In genomic region chr10:72096115-72097000, GRCh38 we compare ENCODE assay signal across 12 cellular contexts. TPM values are rescaled to one million over a fixed set of nuclear protein-coding genes. Genes with fewer than 3 reads are reported as not detected.
DNase-seq lines count a peak whose midpoint lies in the region; ATAC-seq, FAIRE-seq and TF ChIP-seq lines count a peak whose summit lies in the region.
"Had no signal": no experiment of that assay in that cellular context is flagged by ENCODE, and none has a peak within 500 bp of the region (broad histone marks: within the 10 kb centered on the region; RNA-seq: fewer than 3 reads in every experiment).

No MANE protein-coding gene starts in this region.

- no peak for TF ChIP-seq EP300 in GM12878 (IDR thresholded peaks at IDR 0.05; ENCODE audit: borderline replicate concordance in 1 of 2, control insufficient read depth in 1 of 2, low read depth in 2 of 2, low read length in 2 of 2)

- H3K27ac ChIP-seq in HEK293 (ENCODE audit: extremely low read depth, low read depth, low read length) (peak overlapping the region; percentile 78), GM12878 (ENCODE audit: control insufficient read depth, insufficient read depth) (no peak overlapping the region), RWPE1 (no peak overlapping the region), psoas muscle (no peak overlapping the region)

- H3K27me3 Mint-ChIP-seq in mesothelial cell of epicardium (ENCODE audit: low read depth): no peaks in the 10 kb centered on the region

- TF ChIP-seq CTCF in BJ (IDR thresholded peaks at IDR 0.05; ENCODE audit: insufficient read depth, low read depth, low read length) (0 out of 2 replicates have a peak, but pooled peaks have one; percentile 13), HEK293 (tag by site-specific recombination; IDR thresholded peaks at IDR 0.05) (no peak; the same call in 1 of the 2 replicates), GM12878 (IDR thresholded peaks at IDR 0.05 in 2 of 3, conservative IDR thresholded peaks at IDR 0.05 in 1 of 3; ENCODE audit: control insufficient read depth in 2 of 3, extremely low read depth in 1 of 3, insufficient read depth in 1 of 3, low read depth in 3 of 3, low read length in 3 of 3) (no peak), mesothelial cell of epicardium (IDR thresholded peaks at IDR 0.05; ENCODE audit: unreplicated experiment) (no peak), RWPE1 (conservative IDR thresholded peaks at IDR 0.05; ENCODE audit: low read depth) (no peak), psoas muscle (IDR thresholded peaks at IDR 0.05) (no peak)

- no peak for ATAC-seq in GM12878
- ATAC-seq in psoas muscle: no peak
- no peak for ATAC-seq in HG02571 (IDR thresholded peaks at IDR 0.05; ENCODE audit: unreplicated experiment)

- no peaks in the 10 kb centered on the region; the same call in 1 of the 2 replicates for H3K36me3 ChIP-seq in BJ (ENCODE audit: control insufficient read depth, insufficient read depth, low read length)
- peaks cover 0 to 10% of the 10 kb centered on the region in 2 experiments; a peak in 2 of 3 replicates for H3K36me3 ChIP-seq in HEK293 (ENCODE audit: control insufficient read depth in 2 of 2, insufficient read depth in 1 of 2, low read length in 2 of 2)
- peaks cover 0 to 16% of the 10 kb centered on the region in 2 experiments; a peak in 3 of 4 replicates for H3K36me3 ChIP-seq in GM12878 (ENCODE audit: control insufficient read depth in 2 of 2, insufficient read depth in 2 of 2, low read length in 1 of 2)
- H3K36me3 ChIP-seq in psoas muscle (ENCODE audit: insufficient read depth in 1 of 2, low read depth in 1 of 2): peaks cover 0 to 42% of the 10 kb centered on the region in 2 donors

- TF ChIP-seq POLR2A in GM12878 (IDR thresholded peaks at IDR 0.05; ENCODE audit: low read depth, low read length): no peak

- H3K9me3 ChIP-seq in HEK293 (ENCODE audit: control insufficient read depth, insufficient read depth, low read depth, low read length) (no peaks in the 10 kb centered on the region), GM12878 (replicated peaks; ENCODE audit: control insufficient read depth, insufficient read depth, low read length) (no peaks in the 10 kb centered on the region), psoas muscle (no peaks in the 10 kb centered on the region)

- WGBS in GM12878 (ENCODE audit: insufficient coverage, insufficient replicate concordance, low lambda C conversion rate, missing lambda C conversion rate): 94% methylated on average over 9 of the region's 9 CpGs
- WGBS in psoas muscle, 3 donors: 84 to 87% (median 85%) methylated on average over 9 of the region's 9 CpGs

- H3K9ac ChIP-seq in GM12878 (ENCODE audit: control insufficient read depth, insufficient read depth, low read length): no peak overlapping the region

- no peak overlapping the region for H3K4me2 ChIP-seq in GM12878 (ENCODE audit: control insufficient read depth, insufficient read depth)

- DNase-seq in BJ (ENCODE audit: low read depth) (no peak), GM12878 (ENCODE audit: low read depth, low spot score) (no peak), mesothelial cell of epicardium (ENCODE audit: low spot score in 2 of 2, unreplicated experiment in 2 of 2) (no peak), RWPE1 (ENCODE audit: low spot score) (no peak), psoas muscle (no peak), HuH-7.5 (ENCODE audit: low spot score) (no peak)
- DNase-seq: activated CD8-positive, alpha-beta memory T cell treated with anti-CD3 and anti-CD28 coated beads, Interleukin-2, amount 50 U/mL, for 48 hours; NCI-H1092; RPMI8226 had no signal

- in situ Hi-C loops in GM12878 (cut with MboI): no loop called here

- no peak overlapping the region for H2AFZ ChIP-seq in GM12878 (ENCODE audit: control insufficient read depth, low read depth, low read length)

- H3K4me3 ChIP-seq in BJ (ENCODE audit: low read depth, low read length): no peak overlapping the region
- no peak overlapping the region for H3K4me3 ChIP-seq in HEK293 (ENCODE audit: low read depth, low read length)
- no peak overlapping the region for H3K4me3 ChIP-seq in GM12878
- H3K4me3 ChIP-seq in psoas muscle: no peak overlapping the region

- no peaks in the 10 kb centered on the region for H3K9me3 Mint-ChIP-seq in mesothelial cell of epicardium

- POLR2A ChIA-PET in BJ (lab: Charles Lee): no interaction called here
- POLR2A ChIA-PET in HEK293 (lab: Yijun Ruan, JAX): no interaction called here
- POLR2A ChIA-PET in GM12878 (lab: Charles Lee): no interaction called here
- POLR2A ChIA-PET in RWPE1 (lab: Yijun Ruan, JAX; ENCODE audit: low non-redundant PET): no interaction called here

- SMC1A ChIA-PET in GM12878 (lab: Charles Lee; ENCODE audit: uncharacterized antibody, unreplicated experiment): no interaction called here

- H3K27ac Mint-ChIP-seq in mesothelial cell of epicardium: peak overlapping the region; percentile 88

- H3K36me3 Mint-ChIP-seq in mesothelial cell of epicardium: peaks cover 21% of the 10 kb centered on the region

- CTCF ChIA-PET in BJ (lab: Yijun Ruan, JAX): interaction anchor here (1.0 to 1.5 kb wide), 4 partner anchors 8 to 200 kb away, joined by 3 to 6 read pairs (median 4); partner anchors contain the start of gene SPOCK2
- CTCF ChIA-PET in HEK293 (lab: Yijun Ruan, JAX): interaction anchor here (0.5 kb wide), 1 partner anchor 1950 kb away, joined by 3 read pairs; the partner anchor contains the start of gene TYSND1
- CTCF ChIA-PET in GM12878 (lab: Yijun Ruan, JAX): interaction anchor here (1.1 kb wide), 1 partner anchor 34 kb away, joined by 3 read pairs; no protein-coding TSS in a partner anchor
- CTCF ChIA-PET in RWPE1 (lab: Yijun Ruan, JAX): interaction anchor here (0.7 to 1.0 kb wide), 2 partner anchors 12 to 100 kb away, joined by 3 to 7 read pairs; no protein-coding TSS in a partner anchor

- H3K4me1 Mint-ChIP-seq in mesothelial cell of epicardium: peaks cover 16% of the 10 kb centered on the region

- H3K4me1 ChIP-seq in HEK293 (ENCODE audit: control insufficient read depth, insufficient read depth, low read length) (peaks cover 31% of the 10 kb centered on the region), GM12878 (ENCODE audit: control insufficient read depth, insufficient read depth, low read length) (no peaks in the 10 kb centered on the region), psoas muscle (no peaks in the 10 kb centered on the region)

- no peak for FAIRE-seq in GM12878 (lab: Jason Lieb, UNC)
- FAIRE-seq: GM19239 had no signal

- H3K27me3 ChIP-seq in BJ (ENCODE audit: control insufficient read depth, insufficient read depth, low read length) (no peaks in the 10 kb centered on the region), GM12878 (replicated peaks in 1 of 2; ENCODE audit: control insufficient read depth in 2 of 2, insufficient read depth in 2 of 2, low read length in 1 of 2) (no peaks in the 10 kb centered on the region), psoas muscle (ENCODE audit: insufficient read depth in 3 of 3, low read length in 2 of 3) (peaks cover 0 to 2% (median 0%) of the 10 kb centered on the region in 3 donors)

- intact Hi-C loops in GM12878 (cut with micrococcal nuclease; ENCODE audit: unreplicated experiment) (no loop called here), psoas muscle (cut with DNase I) (no loop called here)

- RAD21 ChIA-PET in GM12878 (lab: Charles Lee; ENCODE audit: unreplicated experiment): no interaction called here

- no peaks in the 10 kb centered on the region for H4K20me1 ChIP-seq in GM12878 (ENCODE audit: control insufficient read depth, insufficient read depth)

- no peak overlapping the region for H3K4me3 Mint-ChIP-seq in mesothelial cell of epicardium

- TF ChIP-seq RAD21 in GM12878 (IDR thresholded peaks at IDR 0.05; ENCODE audit: insufficient read depth, low read depth, low read length): no peak

- no peaks in the 10 kb centered on the region for H3K79me2 ChIP-seq in GM12878 (ENCODE audit: control insufficient read depth, insufficient read depth, low read length)

- TSS peak; percentile 63 for BruUV-seq in GM12878 (replicated peaks; lab: Mats Ljungman, UMichigan)

TF ChIP-seq in HEK293, 187 proteins besides CTCF, POLR2A, EP300 and RAD21 (continues in another document):
- 0 out of 2 replicates have a peak, but pooled peaks have one; percentile 19 for TF ChIP-seq FEZF1 (tag by site-specific recombination; IDR thresholded peaks at IDR 0.05)

TF ChIP-seq in GM12878, 131 proteins besides CTCF, POLR2A, EP300 and RAD21 (continues in another document):
- TF ChIP-seq USF2 (IDR thresholded peaks at IDR 0.05; ENCODE audit: borderline replicate concordance, low read depth, low read length) (no peak), WRNIP1 (IDR thresholded peaks at IDR 0.05; ENCODE audit: borderline replicate concordance, low read depth, low read length) (no peak)

RNA-seq across cellular contexts. Expression of gene SPOCK2, which starts 8.0 kb away (rescaled TPM):
- polyA plus RNA-seq in BJ (2011; rRNA removed): 0.04 and 0.06 TPM in 2 replicates
- 0.09 and 0.21 TPM in 2 replicates for polyA minus RNA-seq in BJ (2011; rRNA and poly(A)+ RNA removed)
- total RNA-seq in GM12878 (2013; cell fraction: nucleolus; rRNA removed): 1.5 and 2.0 TPM in 2 replicates
- total RNA-seq in GM12878 (2014; rRNA removed): 0.40 and 0.65 TPM in 2 replicates
- total RNA-seq in GM12878 (2014; rRNA removed; fragmentation: Illumina TruSeq; extraction: Trizol): 0.28 and 0.31 TPM in 2 replicates
- 1.3 and 1.5 TPM in 2 replicates for total RNA-seq in GM12878 (2021)
- polyA plus RNA-seq in GM12878 (2011; ENCODE audit: low read depth): 0.35 TPM
- 0.53 and 0.83 TPM in 2 replicates for polyA plus RNA-seq in GM12878 (2011; rRNA removed)
- 1.4 and 1.7 TPM in 2 replicates for polyA plus RNA-seq in GM12878 (2011; cell fraction: cytosol; rRNA removed)
- 1.5 and 1.8 TPM in 2 replicates for polyA plus RNA-seq in GM12878 (2011; cell fraction: nucleus; rRNA removed)
- 0.41 TPM in 2 replicates for polyA plus RNA-seq in GM12878 (2012)
- 0.06 and 0.47 TPM in 2 replicates for polyA plus RNA-seq in GM12878 (2014; fragmentation: Illumina TruSeq; extraction: Trizol)
- polyA plus RNA-seq in GM12878 (2014; fragmentation: Nextera tagmentation; extraction: Ambion mirVana): under 1 TPM; 0.02 TPM
- polyA plus RNA-seq in GM12878 (2014; rRNA removed): 0.76 and 0.96 TPM in 2 replicates
- under 1 TPM; 0.69 to 0.74 TPM for polyA plus RNA-seq in GM12878 (2016; fragmentation: Nextera tagmentation; extraction: Ambion mirVana)
- polyA minus RNA-seq in GM12878 (2011; rRNA and poly(A)+ RNA removed): 1.3 and 2.2 TPM in 2 replicates
- polyA minus RNA-seq in GM12878 (2011; cell fraction: cytosol; rRNA and poly(A)+ RNA removed): 0.52 and 1.3 TPM in 2 replicates
- polyA minus RNA-seq in GM12878 (2011; cell fraction: nucleus; rRNA and poly(A)+ RNA removed): 1.2 and 2.4 TPM in 2 replicates
- total RNA-seq in mesothelial cell of epicardium: 26.7 to 32.4 TPM (median 28.5 TPM) in 3 replicates
- 1 to 10 TPM; 1.8 to 5.3 (median 3.7) TPM for total RNA-seq in psoas muscle
- polyA plus RNA-seq in psoas muscle: 1 to 10 TPM; 2.3 to 4.3 (median 3.3) TPM
